ENCODE assay signal across 29 cellular contexts in the genomic region with DNA sequence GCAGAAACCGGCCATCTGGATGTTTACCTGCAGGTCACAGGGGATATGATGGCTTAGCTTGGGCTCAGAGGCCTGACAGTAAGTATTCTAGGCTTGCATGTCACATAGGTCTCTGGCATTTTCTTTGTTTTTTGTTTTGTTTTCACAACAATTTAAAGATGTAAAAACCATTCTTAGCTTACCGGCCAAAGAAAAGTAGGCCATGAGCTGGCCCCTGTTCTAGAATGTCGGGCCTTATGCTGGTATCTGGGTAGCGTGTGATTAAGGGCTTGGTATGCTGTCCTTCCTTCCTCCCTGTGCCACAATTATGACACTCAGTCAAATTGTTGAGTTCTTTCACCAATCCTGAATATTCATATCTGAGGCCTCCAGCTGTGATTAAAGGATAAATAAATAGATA. TPM values are rescaled to one million over a fixed set of nuclear protein-coding genes. Genes with fewer than 3 reads are reported as not detected.
"Had no signal": no experiment of that assay in that cellular context is flagged by ENCODE, and none has a peak within 500 bp of the region (broad histone marks: within the 10 kb centered on the region; RNA-seq: fewer than 3 reads in every experiment).

No MANE protein-coding gene starts in this region.

- DNase-seq: dermis blood vessel endothelial cell; effector CD4-positive, alpha-beta T cell; effector memory CD4-positive, alpha-beta T cell; erythroblast; esophagus squamous epithelium; foreskin fibroblast; foreskin melanocyte; gastrocnemius medialis; glutamatergic neuron; head of caudate nucleus; heart right ventricle; hippocampal formation; left cardiac atrium; left lung; left ventricle myocardium superior; lower lobe of right lung; mesenchymal stem cell; midbrain had no signal

- H3K27ac ChIP-seq: coronary artery, dorsolateral prefrontal cortex, epithelial cell of prostate, esophagus squamous epithelium, gastrocnemius medialis, heart right ventricle, left lung, lower lobe of right lung had no signal

- ATAC-seq: esophagus mucosa, gastrocnemius medialis, heart right ventricle, left cardiac atrium, left lung, left ventricle myocardium superior, lower lobe of right lung had no signal

- H3K4me1 ChIP-seq: esophagus squamous epithelium, gastrocnemius medialis, heart right ventricle, left lung, lower lobe of right lung had no signal

- H3K36me3 ChIP-seq: esophagus squamous epithelium, gastrocnemius medialis, heart right ventricle, left lung, lower lobe of right lung had no signal

- H3K9me3 ChIP-seq: esophagus squamous epithelium, gastrocnemius medialis, heart right ventricle, left lung, lower lobe of right lung had no signal

- H3K27me3 ChIP-seq: esophagus squamous epithelium, gastrocnemius medialis, heart right ventricle, left lung had no signal

- H3K4me3 ChIP-seq: coronary artery, dorsolateral prefrontal cortex, esophagus squamous epithelium, gastrocnemius medialis, heart right ventricle, left lung, lower lobe of right lung had no signal

RNA-seq across cellular contexts. Expression of gene C3orf85, which starts 40.2 kb away (rescaled TPM):
- total RNA-seq: dermis blood vessel endothelial cell, dorsolateral prefrontal cortex, esophagus mucosa, esophagus squamous epithelium, gastrocnemius medialis, glomerular endothelial cell, heart right ventricle, kidney epithelial cell, left cardiac atrium, left lung, left ventricle myocardium superior, lower leg skin, lower lobe of right lung, lung microvascular endothelial cell, mononuclear cell, mucosa of gallbladder had no signal
- polyA plus RNA-seq: heart right ventricle, keratinocyte had no signal

RNA-seq across cellular contexts. Expression of gene MORC1, which starts 58.8 kb away (rescaled TPM):
- total RNA-seq: dermis blood vessel endothelial cell, esophagus mucosa, esophagus squamous epithelium, gastrocnemius medialis, glomerular endothelial cell, heart right ventricle, kidney epithelial cell, left cardiac atrium, left lung, left ventricle myocardium superior, lower leg skin, lower lobe of right lung, lung microvascular endothelial cell, mucosa of gallbladder had no signal
- polyA plus RNA-seq: heart right ventricle, keratinocyte had no signal
